Comparison of ENCODE assay signal across 8 cellular contexts in the genomic region with DNA sequence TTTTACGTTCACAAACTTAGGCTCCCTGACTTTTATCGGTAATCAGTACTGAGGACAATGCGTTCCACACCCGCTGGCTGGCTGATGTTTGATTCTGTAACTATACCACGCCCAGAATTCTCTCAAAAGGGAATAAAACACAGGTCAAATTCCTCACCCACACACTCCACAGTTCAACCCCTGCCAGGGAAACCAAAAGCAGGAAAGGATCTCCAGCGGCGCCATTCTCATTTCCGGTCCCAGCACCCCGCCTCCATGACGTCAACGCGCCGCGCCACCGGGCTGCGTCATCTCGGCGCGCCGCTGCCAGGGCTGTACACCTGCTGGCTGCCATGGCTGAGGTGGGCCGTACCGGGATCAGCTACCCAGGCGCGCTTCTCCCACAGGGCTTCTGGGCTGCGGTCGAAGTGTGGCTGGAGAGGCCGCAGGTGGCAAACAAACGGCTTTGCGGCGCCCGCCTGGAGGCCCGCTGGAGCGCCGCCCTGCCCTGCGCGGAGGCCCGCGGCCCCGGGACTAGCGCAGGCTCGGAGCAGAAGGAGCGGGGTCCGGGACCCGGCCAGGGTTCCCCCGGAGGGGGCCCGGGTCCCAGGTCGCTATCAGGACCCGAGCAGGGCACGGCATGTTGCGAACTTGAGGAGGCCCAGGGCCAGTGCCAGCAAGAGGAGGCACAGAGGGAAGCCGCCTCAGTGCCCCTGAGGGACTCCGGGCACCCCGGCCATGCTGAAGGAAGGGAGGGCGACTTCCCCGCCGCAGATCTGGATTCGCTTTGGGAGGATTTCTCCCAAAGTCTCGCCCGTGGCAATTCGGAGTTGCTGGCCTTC. TPM values are rescaled to one million over a fixed set of nuclear protein-coding genes. Genes with fewer than 3 reads are reported as not detected.
DNase-seq lines count a peak whose midpoint lies in the region; FAIRE-seq and TF ChIP-seq lines count a peak whose summit lies in the region.

A gene (minus strand): TSS at position 233 of the 821 bp plus-strand sequence. CDS start 24,202 bp downstream, outside the sequence.
A gene with protein sequence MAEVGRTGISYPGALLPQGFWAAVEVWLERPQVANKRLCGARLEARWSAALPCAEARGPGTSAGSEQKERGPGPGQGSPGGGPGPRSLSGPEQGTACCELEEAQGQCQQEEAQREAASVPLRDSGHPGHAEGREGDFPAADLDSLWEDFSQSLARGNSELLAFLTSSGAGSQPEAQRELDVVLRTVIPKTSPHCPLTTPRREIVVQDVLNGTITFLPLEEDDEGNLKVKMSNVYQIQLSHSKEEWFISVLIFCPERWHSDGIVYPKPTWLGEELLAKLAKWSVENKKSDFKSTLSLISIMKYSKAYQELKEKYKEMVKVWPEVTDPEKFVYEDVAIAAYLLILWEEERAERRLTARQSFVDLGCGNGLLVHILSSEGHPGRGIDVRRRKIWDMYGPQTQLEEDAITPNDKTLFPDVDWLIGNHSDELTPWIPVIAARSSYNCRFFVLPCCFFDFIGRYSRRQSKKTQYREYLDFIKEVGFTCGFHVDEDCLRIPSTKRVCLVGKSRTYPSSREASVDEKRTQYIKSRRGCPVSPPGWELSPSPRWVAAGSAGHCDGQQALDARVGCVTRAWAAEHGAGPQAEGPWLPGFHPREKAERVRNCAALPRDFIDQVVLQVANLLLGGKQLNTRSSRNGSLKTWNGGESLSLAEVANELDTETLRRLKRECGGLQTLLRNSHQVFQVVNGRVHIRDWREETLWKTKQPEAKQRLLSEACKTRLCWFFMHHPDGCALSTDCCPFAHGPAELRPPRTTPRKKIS (plus strand): TSS at position 287 of the 821 bp plus-strand sequence. CDS start 46 bp downstream, at position 333.

- H3K27me3 ChIP-seq in SK-N-SH (ENCODE audit: insufficient read depth) (no peaks in the 10 kb centered on the region), neutrophil (no peaks in the 10 kb centered on the region)

- peak within 1 kb of the TSS; percentile 94 for H2AFZ ChIP-seq in SK-N-SH (ENCODE audit: low read depth)

- H3K4me3 ChIP-seq in HEK293 (ENCODE audit: low read depth, low read length) (peak within 1 kb of the TSS; percentile 59), SK-N-SH (ENCODE audit: low read depth in 2 of 2, low read length in 1 of 2) (peak within 1 kb of the TSS; percentile 84 to 99), neutrophil (ENCODE audit: low read depth in 1 of 2, low read length in 1 of 2) (peak within 1 kb of the TSS; percentile 91 to 92)

- CTCF ChIA-PET in HEK293 (lab: Yijun Ruan, JAX) (interaction anchor here (1.4 kb wide), 1 partner anchor 12 kb away, joined by 7 read pairs; no protein-coding TSS in a partner anchor), SK-N-SH (lab: Yijun Ruan, JAX) (interaction anchor here (1.6 to 1.7 kb wide), 2 partner anchors 11 to 13 kb away, joined by 3 to 6 read pairs; no protein-coding TSS in a partner anchor)
- CTCF ChIA-PET in activated naive CD4-positive, alpha-beta T cell treated with anti-CD3 and anti-CD28 coated beads, Interleukin-2, amount 10 ng/mL, durations not matched to agents 7 days and 5 days (lab: Charles Lee) = interaction anchor here (0.7 to 1.2 kb wide), 3 partner anchors 12 to 195 kb away, joined by 3 to 7 read pairs (median 3); no protein-coding TSS in a partner anchor

- WGBS in SK-N-SH (ENCODE audit: low lambda C conversion rate) = under 1% methylated on average over 20 of the region's 60 CpGs

- H3K36me3 Mint-ChIP-seq in activated naive CD4-positive, alpha-beta T cell treated with anti-CD3 and anti-CD28 coated beads, Interleukin-2, amount 10 ng/mL, durations not matched to agents 7 days and 5 days = peaks cover 19% of the 10 kb centered on the region

- peaks cover 74% of the 10 kb centered on the region for H3K4me1 Mint-ChIP-seq in activated naive CD4-positive, alpha-beta T cell treated with anti-CD3 and anti-CD28 coated beads, Interleukin-2, amount 10 ng/mL, durations not matched to agents 7 days and 5 days

- no peak for TF ChIP-seq CTCF in HEK293 (tag by site-specific recombination; IDR thresholded peaks at IDR 0.05)
- TF ChIP-seq CTCF in SK-N-SH (IDR thresholded peaks at IDR 0.05) = no peak
- TF ChIP-seq CTCF in neutrophil (IDR thresholded peaks at IDR 0.05) = peak; percentile 60
- TF ChIP-seq CTCF in subcutaneous adipose tissue (IDR thresholded peaks at IDR 0.05; ENCODE audit: low read depth) = no peak

- TF ChIP-seq EP300 in SK-N-SH (IDR thresholded peaks at IDR 0.05; ENCODE audit: borderline replicate concordance in 1 of 2, low read depth in 1 of 2, low read length in 1 of 2) = no peak

- H3K79me2 ChIP-seq in SK-N-SH (ENCODE audit: insufficient read depth) = peaks cover 82% of the 10 kb centered on the region

- H3K36me3 ChIP-seq in HEK293 (ENCODE audit: control insufficient read depth in 2 of 2, insufficient read depth in 1 of 2, low read length in 2 of 2) = peaks cover 0 to 12% of the 10 kb centered on the region in 2 experiments; a peak in 1 of 3 replicates
- H3K36me3 ChIP-seq in SK-N-SH (replicated peaks in 1 of 2; ENCODE audit: control insufficient read depth in 1 of 2, insufficient read depth in 2 of 2, low read length in 1 of 2) = no peaks in the 10 kb centered on the region
- H3K36me3 ChIP-seq in neutrophil = no peaks in the 10 kb centered on the region

- FAIRE-seq in frontal cortex (lab: Jason Lieb, UNC) = no peak

- H3K4me2 ChIP-seq in SK-N-SH = peak within 1 kb of the TSS; percentile 96

- H3K4me3 Mint-ChIP-seq in activated naive CD4-positive, alpha-beta T cell treated with anti-CD3 and anti-CD28 coated beads, Interleukin-2, amount 10 ng/mL, durations not matched to agents 7 days and 5 days = peak within 1 kb of the TSS; percentile 90

- no peaks in the 10 kb centered on the region for H3K9me2 ChIP-seq in SK-N-SH

- peaks cover 10% of the 10 kb centered on the region; the same call in 1 of the 2 replicates for H4K20me1 ChIP-seq in SK-N-SH (ENCODE audit: insufficient read depth)

- H3K9ac ChIP-seq in SK-N-SH = peak within 1 kb of the TSS; percentile 85

- peak within 1 kb of the TSS; percentile 95 for H3K27ac Mint-ChIP-seq in activated naive CD4-positive, alpha-beta T cell treated with anti-CD3 and anti-CD28 coated beads, Interleukin-2, amount 10 ng/mL, durations not matched to agents 7 days and 5 days

- no peak for TF ChIP-seq RAD21 in SK-N-SH (IDR thresholded peaks at IDR 0.05; ENCODE audit: low read length)

- H3K9me3 ChIP-seq in HEK293 (ENCODE audit: control insufficient read depth, insufficient read depth, low read depth, low read length) (no peaks in the 10 kb centered on the region), SK-N-SH (no peaks in the 10 kb centered on the region), neutrophil (no peaks in the 10 kb centered on the region)

- H3F3A ChIP-seq in SK-N-SH (replicated peaks; ENCODE audit: insufficient read depth) = peaks cover 3% of the 10 kb centered on the region

- 0 out of 2 replicates have a peak, but pooled peaks cover 3% of the 10 kb centered on the region for H3K4me1 ChIP-seq in HEK293 (ENCODE audit: control insufficient read depth, insufficient read depth, low read length)
- peaks cover 4 to 21% of the 10 kb centered on the region in 2 experiments; a peak in 3 of 4 replicates for H3K4me1 ChIP-seq in SK-N-SH (ENCODE audit: control insufficient read depth in 1 of 2, insufficient read depth in 2 of 2, low read depth in 1 of 2, low read length in 1 of 2)
- H3K4me1 ChIP-seq in neutrophil (ENCODE audit: control insufficient read depth in 1 of 2, insufficient read depth in 1 of 2, low read depth in 1 of 2, low read length in 1 of 2) = peaks cover 20 to 23% of the 10 kb centered on the region in 2 experiments

- H3K9me3 Mint-ChIP-seq in activated naive CD4-positive, alpha-beta T cell treated with anti-CD3 and anti-CD28 coated beads, Interleukin-2, amount 10 ng/mL, durations not matched to agents 7 days and 5 days = peaks cover 5% of the 10 kb centered on the region

- H3K27ac ChIP-seq in HEK293 (ENCODE audit: extremely low read depth, low read depth, low read length) (peak within 1 kb of the TSS; percentile 42; the same call in 1 of the 2 replicates), SK-N-SH (ENCODE audit: low read depth in 2 of 2, low read length in 1 of 2) (peak within 1 kb of the TSS; percentile 85 to 92), neutrophil (peak within 1 kb of the TSS; percentile 93)

- POLR2A ChIA-PET in HEK293 (lab: Yijun Ruan, JAX) (interaction anchor here (0.6 to 2.2 kb wide), 2 partner anchors 12 to 1297 kb away, joined by 7 read pairs; no protein-coding TSS in a partner anchor), SK-N-SH (lab: Yijun Ruan, JAX) (interaction anchor here (2.0 kb wide), 1 partner anchor 13 kb away, joined by 12 read pairs; no protein-coding TSS in a partner anchor)

- DNase-seq in GM04503 (ENCODE audit: low read depth) = peak; percentile 62
- DNase-seq in MV-4-11 (lab: John Stamatoyannopoulos, UW) = peak; percentile 80
- peak; percentile 96 for DNase-seq in SK-N-SH
- DNase-seq in activated naive CD4-positive, alpha-beta T cell treated with anti-CD3 and anti-CD28 coated beads, Interleukin-2, amount 10 ng/mL, durations not matched to agents 7 days and 5 days = peak; percentile 93
- peak; percentile 88 to 91 for DNase-seq in frontal cortex (ENCODE audit: low spot score in 2 of 2)

- peaks cover 4% of the 10 kb centered on the region for H3K27me3 Mint-ChIP-seq in activated naive CD4-positive, alpha-beta T cell treated with anti-CD3 and anti-CD28 coated beads, Interleukin-2, amount 10 ng/mL, durations not matched to agents 7 days and 5 days

TF ChIP-seq in HEK293, 187 proteins besides CTCF, POLR2A, EP300 and RAD21 (continues in another document):
- TF ChIP-seq SP3 (tag by site-specific recombination; IDR thresholded peaks at IDR 0.05) = peak; percentile 88

TF ChIP-seq in SK-N-SH, 30 proteins besides CTCF, POLR2A, EP300 and RAD21 (continues in another document):
- TF ChIP-seq ELF1 (IDR thresholded peaks at IDR 0.05) = peak; percentile 92
- TF ChIP-seq, protein P1, sequence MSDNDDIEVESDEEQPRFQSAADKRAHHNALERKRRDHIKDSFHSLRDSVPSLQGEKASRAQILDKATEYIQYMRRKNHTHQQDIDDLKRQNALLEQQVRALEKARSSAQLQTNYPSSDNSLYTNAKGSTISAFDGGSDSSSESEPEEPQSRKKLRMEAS (IDR thresholded peaks at IDR 0.05; ENCODE audit: low read depth) = peak; percentile 71
- peak; percentile 95 for TF ChIP-seq MXI1 (IDR thresholded peaks at IDR 0.05; ENCODE audit: low read depth, low read length)
- TF ChIP-seq TEAD4 (IDR thresholded peaks at IDR 0.05; ENCODE audit: borderline replicate concordance, insufficient read depth) = no peak
- TF ChIP-seq TAF1 (IDR thresholded peaks at IDR 0.05; ENCODE audit: borderline replicate concordance, low read depth, low read length) = peak; percentile 79
- peak; percentile 82 for TF ChIP-seq GABPA (IDR thresholded peaks at IDR 0.05; ENCODE audit: low read depth)

RNA-seq across cellular contexts. Expression of the first gene that starts in this region (rescaled TPM):
- 7.0 and 8.4 TPM in 2 replicates for polyA plus RNA-seq in SK-N-SH (2012; rRNA removed)
- 6.3 and 6.4 TPM in 2 replicates for polyA plus RNA-seq in SK-N-SH (2012; cell fraction: cytosol; rRNA removed)
- 30.2 and 33.9 TPM in 2 replicates for polyA plus RNA-seq in SK-N-SH (2012; cell fraction: nucleus; rRNA removed)
- total RNA-seq in frontal cortex = 26.1 TPM
- total RNA-seq in subcutaneous adipose tissue = 10 to 100 TPM; 12.2 to 33.7 (median 17.3) TPM

RNA-seq across cellular contexts. Expression of the second gene that starts in this region (rescaled TPM):
- polyA plus RNA-seq in SK-N-SH (2012; rRNA removed) = 6.0 and 6.9 TPM in 2 replicates
- 3.8 and 4.9 TPM in 2 replicates for polyA plus RNA-seq in SK-N-SH (2012; cell fraction: cytosol; rRNA removed)
- 18.9 and 20.0 TPM in 2 replicates for polyA plus RNA-seq in SK-N-SH (2012; cell fraction: nucleus; rRNA removed)
- 11.8 TPM for total RNA-seq in frontal cortex
- 10 to 100 TPM in 3 of 4 donors, 1 to 10 TPM in 1; 9.1 to 37.1 (median 22.5) TPM for total RNA-seq in subcutaneous adipose tissue

Comparison
In these comparisons a context has a peak if more than half of its experiments do, and no peak if none do; other contexts are left out.
1. Peak in every context shown above with its lines: DNase-seq, H3K4me3 ChIP-seq and H3K27ac ChIP-seq.
2. H3K27ac ChIP-seq: peak in every context shown above with its lines; median percentile 93 in neutrophil; 88 in SK-N-SH; 42 in HEK293.